In the genomic region with DNA sequence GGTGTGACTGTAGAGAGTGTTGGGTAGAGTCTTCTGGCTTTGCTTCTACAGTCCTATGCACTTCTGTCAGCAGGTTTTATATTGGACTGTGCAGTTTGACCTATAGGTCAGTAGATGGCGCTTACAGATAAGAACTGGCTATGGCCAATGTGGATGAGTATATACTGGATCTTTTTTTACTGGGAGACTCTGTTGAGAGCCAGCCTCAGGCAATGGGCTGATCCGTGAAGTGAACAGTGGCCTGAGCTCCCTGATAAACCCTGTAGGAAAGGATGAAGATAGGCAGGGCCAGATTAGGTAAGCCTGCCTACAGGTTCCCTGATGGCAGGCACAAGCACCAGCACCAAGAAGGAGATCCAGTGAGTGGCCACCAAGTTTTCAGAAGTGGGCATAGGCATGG, we compare ENCODE assay signal across 8 cellular contexts.
DNase-seq lines count a peak whose midpoint lies in the region; ATAC-seq, FAIRE-seq and TF ChIP-seq lines count a peak whose summit lies in the region.

No MANE protein-coding gene starts in this region.

- TF ChIP-seq CTCF in 22Rv1 (IDR thresholded peaks at IDR 0.05) (peak; percentile 83), GM12875 (IDR thresholded peaks at IDR 0.05; ENCODE audit: borderline replicate concordance, insufficient read depth, low read depth, low read length) (peak; percentile 59), MM.1S (IDR thresholded peaks at IDR 0.05; ENCODE audit: low read length) (peak; percentile 89), heart left ventricle (IDR thresholded peaks at IDR 0.05) (peak; percentile 39 to 78 (median 64))

- peak; percentile 88 for ATAC-seq in HG02588 (IDR thresholded peaks at IDR 0.05; ENCODE audit: unreplicated experiment)
- peak; percentile 47 to 91 (median 86) for ATAC-seq in heart left ventricle

- no peaks in the 10 kb centered on the region for H3K36me3 ChIP-seq in MM.1S (replicated peaks; ENCODE audit: insufficient read depth, low read length)
- no peaks in the 10 kb centered on the region for H3K36me3 ChIP-seq in heart left ventricle
- no peaks in the 10 kb centered on the region for H3K36me3 ChIP-seq in small intestine (ENCODE audit: control insufficient read depth in 2 of 2, insufficient read depth in 2 of 2, low read length in 2 of 2)

- WGBS in heart left ventricle, 4 donors, result 0 to 6% (median 3%) methylated on average over 2 of the region's 2 CpGs
- WGBS in small intestine, 3 donors, result 13 to 20% (median 19%) methylated on average over 2 of the region's 2 CpGs

- H3K27me3 ChIP-seq in MM.1S (replicated peaks; ENCODE audit: insufficient read depth, low read length), result no peaks in the 10 kb centered on the region
- H3K27me3 ChIP-seq in heart left ventricle, result no peaks in the 10 kb centered on the region
- H3K27me3 ChIP-seq in small intestine (ENCODE audit: control insufficient read depth in 2 of 2, insufficient read depth in 2 of 2, low read length in 2 of 2), result no peaks in the 10 kb centered on the region

- no peaks in the 10 kb centered on the region for H3F3A ChIP-seq in MM.1S (ENCODE audit: insufficient read depth, low read length)

- H3K9me3 ChIP-seq in MM.1S (replicated peaks; ENCODE audit: insufficient read depth, low read length), result no peaks in the 10 kb centered on the region
- H3K9me3 ChIP-seq in heart left ventricle, result peaks cover 0 to 10% (median 0%) of the 10 kb centered on the region in 12 donors
- no peaks in the 10 kb centered on the region for H3K9me3 ChIP-seq in small intestine (ENCODE audit: control insufficient read depth, low read depth)

- H3K4me3 ChIP-seq in GM12875 (ENCODE audit: low read depth, low read length) (no peak overlapping the region), MM.1S (ENCODE audit: low read length) (no peak overlapping the region), heart left ventricle (no peak overlapping the region), small intestine (ENCODE audit: low read depth in 1 of 2, low read length in 2 of 2) (no peak overlapping the region)

- DNase-seq in MM.1S, result peak; percentile 67
- DNase-seq in SW 1271 (lab: John Stamatoyannopoulos, UW), result peak; percentile 22 to 79
- DNase-seq in heart left ventricle, result no peak
- DNase-seq in small intestine, result peak; percentile 71
- no peak for DNase-seq in NCI-H128 (lab: John Stamatoyannopoulos, UW; ENCODE audit: unreplicated experiment)

- TF ChIP-seq POLR2A in heart left ventricle (IDR thresholded peaks at IDR 0.05), result no peak

- no peak overlapping the region for H3K9ac ChIP-seq in MM.1S (ENCODE audit: low read length)

- no peaks in the 10 kb centered on the region for H3K4me1 ChIP-seq in MM.1S (ENCODE audit: low read length)
- no peaks in the 10 kb centered on the region for H3K4me1 ChIP-seq in heart left ventricle
- H3K4me1 ChIP-seq in small intestine (ENCODE audit: control insufficient read depth in 2 of 2, insufficient read depth in 1 of 2, low read depth in 1 of 2, low read length in 1 of 2), result no peaks in the 10 kb centered on the region

- intact Hi-C loops in heart left ventricle (cut with DNase I), result loop anchor here in 9 of 10 donors (1.0 to 10.0 kb wide), 11 partner anchors 225 to 1605 kb away; partner anchors contain the start of gene ZNF385D (in 2 of the 9)

- no peak overlapping the region for H3K4me2 ChIP-seq in MM.1S (ENCODE audit: low read depth, low read length)

- H4K20me1 ChIP-seq in MM.1S (ENCODE audit: insufficient read depth, low read length), result no peaks in the 10 kb centered on the region

- H3K27ac ChIP-seq in 22Rv1 (no peak overlapping the region), MM.1S (ENCODE audit: low read length) (no peak overlapping the region), heart left ventricle (no peak overlapping the region), small intestine (ENCODE audit: low read depth in 1 of 2, low read length in 1 of 2) (no peak overlapping the region)

- FAIRE-seq in small intestine (lab: Jason Lieb, UNC), result no peak

- H3K9me2 ChIP-seq in MM.1S (replicated peaks; ENCODE audit: insufficient read depth, low read length), result no peaks in the 10 kb centered on the region

- 0 out of 2 replicates have a peak overlapping the region, but pooled peaks have one; percentile 54 for H2AFZ ChIP-seq in MM.1S (ENCODE audit: low read length)

- H3K79me2 ChIP-seq in MM.1S (ENCODE audit: low read length), result no peaks in the 10 kb centered on the region

Comparison
In these comparisons a context has a peak if more than half of its experiments do, and no peak if none do; other contexts are left out.
1. DNase-seq: peak in MM.1S (single experiment), SW 1271 (2 of 2) and small intestine (single experiment); none in heart left ventricle (0 of 5) and NCI-H128 (single experiment).
2. Peak in every context shown above with its lines, with median percentiles within 50 percentile points of each other: CTCF ChIP-seq.